12 cellular contexts compared by ENCODE assay signal in genomic region chr1:62337785-62338631, GRCh38.
DNase-seq lines count a peak whose midpoint lies in the region; ATAC-seq and TF ChIP-seq lines count a peak whose summit lies in the region.
"Had no signal": no experiment of that assay in that cellular context is flagged by ENCODE, and none has a peak within 500 bp of the region (broad histone marks: within the 10 kb centered on the region; RNA-seq: fewer than 3 reads in every experiment).

No MANE protein-coding gene starts in this region.

- TF ChIP-seq CTCF in GM13976 (IDR thresholded peaks at IDR 0.05; ENCODE audit: borderline replicate concordance, control extremely low read depth, extremely low read depth, insufficient read depth, missing control alignments), result no peak

- H3K9me3 ChIP-seq in HAP-1, result no peaks in the 10 kb centered on the region

- no peak overlapping the region for H3K4me3 ChIP-seq in HAP-1
- H3K4me3 ChIP-seq: SK-N-MC had no signal

- peak overlapping the region; percentile 47 for H3K27ac ChIP-seq in caudate nucleus (ENCODE audit: low read depth, low read length)
- H3K27ac ChIP-seq: SK-N-MC had no signal

- in situ Hi-C loops in HAP-1 (cut with MboI; ENCODE audit: low sequenced_read_pairs), result no loop called here
- in situ Hi-C loops in GM13976 (cut with MboI; ENCODE audit: low sequenced_read_pairs, unreplicated experiment), result no loop called here

- H3K4me1 ChIP-seq in HAP-1, result peaks cover 13% of the 10 kb centered on the region

- DNase-seq in HAP-1 (ENCODE audit: low spot score in 2 of 2) (peak; percentile 32 to 53), caudate nucleus (lab: John Stamatoyannopoulos, UW) (no peak), islet precursor cell (peak; percentile 72), retina (peak; percentile 42), anterior cingulate cortex (lab: John Stamatoyannopoulos, UW) (no peak), GM13976 (ENCODE audit: low spot score) (no peak), NCI-H2107 (lab: John Stamatoyannopoulos, UW) (no peak)
- DNase-seq: activated CD4-positive, alpha-beta T cell treated with anti-CD3 and anti-CD28 coated beads, Interleukin-2, amount 50 U/mL, for 1 hour; NCI-H1092; NCI-H526 treated with DMSO at 0.1 percent for 48 hours had no signal

- ATAC-seq in HG03095 (IDR thresholded peaks at IDR 0.05; ENCODE audit: unreplicated experiment), result no peak

- H3K36me3 ChIP-seq in HAP-1 (replicated peaks), result no peaks in the 10 kb centered on the region

- H3K27me3 ChIP-seq in HAP-1 (ENCODE audit: low read depth), result no peaks in the 10 kb centered on the region

Comparison
In these comparisons a context has a peak if more than half of its experiments do, and no peak if none do; other contexts are left out.
1. DNase-seq: peak in HAP-1 (2 of 2), islet precursor cell (single experiment) and retina (single experiment); none in caudate nucleus (0 of 61), anterior cingulate cortex (0 of 58), GM13976 (single experiment) and NCI-H2107 (single experiment).